Comparison of ENCODE assay signal across 14 cellular contexts in genomic region chr2:171249689-171250088, GRCh38.
DNase-seq lines count a peak whose midpoint lies in the region; ATAC-seq and TF ChIP-seq lines count a peak whose summit lies in the region.
"Had no signal": no experiment of that assay in that cellular context is flagged by ENCODE, and none has a peak within 500 bp of the region (broad histone marks: within the 10 kb centered on the region; RNA-seq: fewer than 3 reads in every experiment).

No MANE protein-coding gene starts in this region.

- H3K4me1 Mint-ChIP-seq in activated naive CD4-positive, alpha-beta T cell treated with anti-CD3 and anti-CD28 coated beads, Interleukin-2, amount 50 U/mL, for 24 hours: peaks cover 45% of the 10 kb centered on the region
- H3K4me1 Mint-ChIP-seq in osteocyte (ENCODE audit: unreplicated experiment): no peaks in the 10 kb centered on the region

- no peak overlapping the region for H3K9ac ChIP-seq in OCI-LY3 (ENCODE audit: low read length)

- DNase-seq in activated naive CD4-positive, alpha-beta T cell treated with anti-CD3 and anti-CD28 coated beads, Interleukin-2, amount 50 U/mL, for 72 hours (ENCODE audit: low spot score in 2 of 2): no peak
- DNase-seq in osteocyte (ENCODE audit: extremely low spot score, unreplicated experiment) (no peak), NCI-H1694 (lab: John Stamatoyannopoulos, UW) (no peak)
- DNase-seq in stimulated activated CD4-positive, alpha-beta T cell treated with anti-CD3 and anti-CD28 coated beads, Interleukin-15, amount 100 ng/mL, for 24 hours: no peak
- DNase-seq in stimulated activated CD4-positive, alpha-beta T cell treated with anti-CD3 and anti-CD28 coated beads, Interleukin-4, amount 100 ng/mL, for 1 hour: no peak
- DNase-seq: ACHN; BE2C; C1 segment of cervical spinal cord; CD4-positive, alpha-beta memory T cell; DND-41; EL; H9 had no signal

- ATAC-seq in activated naive CD4-positive, alpha-beta T cell treated with anti-CD3 and anti-CD28 coated beads, Interleukin-2, amount 50 U/mL, for 72 hours: no peak

- no peaks in the 10 kb centered on the region for H3K27me3 Mint-ChIP-seq in activated naive CD4-positive, alpha-beta T cell treated with anti-CD3 and anti-CD28 coated beads, Interleukin-2, amount 50 U/mL, for 24 hours
- H3K27me3 Mint-ChIP-seq in osteocyte (ENCODE audit: unreplicated experiment): no peaks in the 10 kb centered on the region
- H3K27me3 Mint-ChIP-seq: CD4-positive, alpha-beta memory T cell had no signal

- H3K4me3 Mint-ChIP-seq in activated naive CD4-positive, alpha-beta T cell treated with anti-CD3 and anti-CD28 coated beads, Interleukin-2, amount 50 U/mL, for 24 hours: no peak overlapping the region
- H3K4me3 Mint-ChIP-seq in osteocyte (ENCODE audit: unreplicated experiment): no peak overlapping the region
- H3K4me3 Mint-ChIP-seq: H9 had no signal

- H3K9me3 Mint-ChIP-seq in activated naive CD4-positive, alpha-beta T cell treated with anti-CD3 and anti-CD28 coated beads, Interleukin-2, amount 50 U/mL, for 24 hours: peaks cover 6% of the 10 kb centered on the region
- peaks cover 6 to 8% of the 10 kb centered on the region in 2 donors for H3K9me3 Mint-ChIP-seq in activated naive CD4-positive, alpha-beta T cell treated with anti-CD3 and anti-CD28 coated beads, Interleukin-2, amount 50 U/mL, for 72 hours
- H3K9me3 Mint-ChIP-seq in osteocyte (ENCODE audit: unreplicated experiment): peaks cover 12% of the 10 kb centered on the region

- H3K27ac Mint-ChIP-seq in activated naive CD4-positive, alpha-beta T cell treated with anti-CD3 and anti-CD28 coated beads, Interleukin-2, amount 50 U/mL, for 24 hours: peak overlapping the region; percentile 65
- no peak overlapping the region for H3K27ac Mint-ChIP-seq in activated naive CD4-positive, alpha-beta T cell treated with anti-CD3 and anti-CD28 coated beads, Interleukin-2, amount 50 U/mL, for 72 hours
- peak overlapping the region; percentile 23 for H3K27ac Mint-ChIP-seq in osteocyte (ENCODE audit: unreplicated experiment)
- H3K27ac Mint-ChIP-seq: H9 had no signal

- no peak overlapping the region for H3K4me3 ChIP-seq in OCI-LY3 (ENCODE audit: low read length)

- peak overlapping the region; percentile 27 for H3K27ac ChIP-seq in OCI-LY3 (ENCODE audit: low read length)

- H3K4me1 ChIP-seq in OCI-LY3 (ENCODE audit: low read length): peaks cover 28% of the 10 kb centered on the region
- H3K4me1 ChIP-seq: BE2C had no signal

- no peaks in the 10 kb centered on the region for H4K20me1 ChIP-seq in OCI-LY3 (ENCODE audit: insufficient read depth, low read length)

- peaks cover 2% of the 10 kb centered on the region for H3K36me3 Mint-ChIP-seq in activated naive CD4-positive, alpha-beta T cell treated with anti-CD3 and anti-CD28 coated beads, Interleukin-2, amount 50 U/mL, for 24 hours
- H3K36me3 Mint-ChIP-seq in activated naive CD4-positive, alpha-beta T cell treated with anti-CD3 and anti-CD28 coated beads, Interleukin-2, amount 50 U/mL, for 72 hours: peaks cover 13 to 18% of the 10 kb centered on the region in 2 donors
- peaks cover 12% of the 10 kb centered on the region for H3K36me3 Mint-ChIP-seq in osteocyte (ENCODE audit: unreplicated experiment)

- H3K9me3 ChIP-seq in OCI-LY3 (ENCODE audit: insufficient read depth, low read length): peaks cover 17% of the 10 kb centered on the region
- H3K9me3 ChIP-seq: BE2C had no signal

- peak overlapping the region; percentile 36 for H3K4me2 ChIP-seq in OCI-LY3 (ENCODE audit: low read length)

- H3K36me3 ChIP-seq in OCI-LY3 (replicated peaks; ENCODE audit: low read depth, low read length): peaks cover 6% of the 10 kb centered on the region
- H3K36me3 ChIP-seq: BE2C had no signal

- TF ChIP-seq CTCF in OCI-LY3 (IDR thresholded peaks at IDR 0.05; ENCODE audit: low read depth, low read length): no peak
- no peak for TF ChIP-seq CTCF in osteocyte (IDR thresholded peaks at IDR 0.05)

- H3K27me3 ChIP-seq in OCI-LY3 (ENCODE audit: low read depth, low read length): no peaks in the 10 kb centered on the region
- H3K27me3 ChIP-seq: BE2C had no signal

- H3K79me2 ChIP-seq in OCI-LY3 (ENCODE audit: low read length): no peaks in the 10 kb centered on the region

- no peak overlapping the region for H2AFZ ChIP-seq in OCI-LY3 (ENCODE audit: low read depth, low read length)

Comparison
In these comparisons a context has a peak if more than half of its experiments do, and no peak if none do; other contexts are left out.
1. H3K27ac Mint-ChIP-seq: peak in activated naive CD4-positive, alpha-beta T cell treated with anti-CD3 and anti-CD28 coated beads, Interleukin-2, amount 50 U/mL, for 24 hours (single experiment) and osteocyte (single experiment); none in activated naive CD4-positive, alpha-beta T cell treated with anti-CD3 and anti-CD28 coated beads, Interleukin-2, amount 50 U/mL, for 72 hours (0 of 2).